22 cellular contexts compared by ENCODE assay signal in the genomic region with DNA sequence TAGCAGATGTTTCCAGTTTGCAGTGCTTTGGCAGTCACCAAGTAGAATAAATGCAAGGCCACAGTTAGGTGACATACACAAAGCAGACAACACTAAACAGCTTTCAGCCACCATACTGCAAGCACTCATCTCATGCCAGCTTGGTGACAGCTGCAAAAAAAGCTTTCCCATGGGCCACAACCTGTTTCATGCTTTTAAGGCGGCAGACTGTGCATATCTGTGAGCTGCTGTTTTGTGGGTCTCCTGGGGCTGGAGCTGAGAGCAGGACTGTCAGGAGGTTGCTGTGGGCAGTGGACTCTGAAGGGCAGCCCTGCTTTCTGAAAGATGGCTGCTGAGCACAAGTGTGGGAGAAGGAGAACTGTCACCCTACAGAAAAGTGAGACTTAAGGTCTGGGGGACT.
"Had no signal": no experiment of that assay in that cellular context is flagged by ENCODE, and none has a peak within 500 bp of the region (broad histone marks: within the 10 kb centered on the region; RNA-seq: fewer than 3 reads in every experiment).

No MANE protein-coding gene starts in this region.

- ATAC-seq: activated T-cell treated with anti-CD3 and anti-CD28 coated beads, Interleukin-2, amount 50 U/mL, for 72 hours; gastrocnemius medialis; heart right ventricle; left lung; upper lobe of right lung had no signal

- H3K27ac ChIP-seq: ascending aorta, breast epithelium, gastrocnemius medialis, heart right ventricle, left lung, upper lobe of right lung, VCaP had no signal

- H3K4me3 ChIP-seq: ascending aorta, breast epithelium, gastrocnemius medialis, heart right ventricle, left lung, upper lobe of right lung had no signal

- DNase-seq: activated CD4-positive, CD25-positive, alpha-beta regulatory T cell treated with anti-CD3 and anti-CD28 coated beads, Interleukin-2, amount 50 U/mL, for 72 hours; activated CD8-positive, alpha-beta memory T cell treated with anti-CD3 and anti-CD28 coated beads for 24 hours; activated CD8-positive, alpha-beta memory T cell treated with anti-CD3 and anti-CD28 coated beads, Interleukin-2, amount 50 U/mL, for 48 hours; activated gamma-delta T cell; activated T-cell treated with anti-CD3 and anti-CD28 coated beads, Interleukin-2, amount 50 U/mL, for 72 hours; cerebellar nuclear complex; effector CD4-positive, alpha-beta T cell; gastrocnemius medialis; heart right ventricle; left lung; midbrain; nephron progenitor cell; occipital lobe; posterior cingulate gyrus; stimulated activated CD4-positive, alpha-beta T cell treated with anti-CD3 and anti-CD28 coated beads, Interleukin-12 subunit alpha, Interleukin-12 subunit beta, amount 100 ng/mL, for 4 hours; stimulated activated CD4-positive, alpha-beta T cell treated with anti-CD3 and anti-CD28 coated beads, Interleukin-1b, Interleukin-23, amount 100 ng/mL, for 48 hours; stimulated activated CD8-positive, alpha-beta memory T cell treated with anti-CD3 and anti-CD28 coated beads, Interleukin-4, amount 100 ng/mL, for 48 hours; stimulated activated naive CD4-positive, alpha-beta T cell; upper lobe of right lung had no signal
